In the genomic region with DNA sequence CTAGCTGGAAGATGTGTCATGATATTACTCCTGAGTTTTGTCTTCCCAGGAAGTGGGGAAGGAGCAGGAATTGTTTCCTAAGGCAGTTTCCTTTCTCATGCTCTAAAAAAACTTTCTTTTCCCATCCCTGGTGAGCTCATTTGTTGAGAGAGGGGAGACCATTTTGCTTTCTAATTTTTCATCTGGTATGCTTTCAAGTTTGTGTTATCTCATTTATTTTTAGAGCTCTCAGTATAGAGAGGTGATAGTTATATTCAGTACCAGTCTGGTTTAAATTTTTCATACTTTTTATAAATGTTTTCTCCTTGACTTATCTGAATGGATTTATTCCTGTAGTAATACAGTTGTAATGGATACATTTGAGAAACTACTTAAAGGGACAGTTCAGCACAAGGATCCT, we compare ENCODE assay signal across 20 cellular contexts.
"Had no signal": no experiment of that assay in that cellular context is flagged by ENCODE, and none has a peak within 500 bp of the region (broad histone marks: within the 10 kb centered on the region; RNA-seq: fewer than 3 reads in every experiment).

No MANE protein-coding gene starts in this region.

- H3K79me2 ChIP-seq: parathyroid adenoma had no signal

- H3K9me3 ChIP-seq: left lung, prostate gland, stomach, thoracic aorta, transverse colon had no signal

- H3K27me3 ChIP-seq: dorsolateral prefrontal cortex, left lung, stomach, transverse colon had no signal

- H3K27ac ChIP-seq: dorsolateral prefrontal cortex, left lung, parathyroid adenoma, prostate gland, stomach, transverse colon had no signal

- H2AFZ ChIP-seq: parathyroid adenoma had no signal

- H3K9ac ChIP-seq: parathyroid adenoma had no signal

- H3K36me3 ChIP-seq: prostate gland had no signal

- H3K4me1 ChIP-seq: left lung, parathyroid adenoma, prostate gland, stomach, transverse colon had no signal

- ATAC-seq: esophagus mucosa; left lung; sciatic nerve; stimulated activated naive B cell treated with anti-CD40 and anti-IgM and Interleukin-4, amounts not matched to agents 10 μg/mL and 1 μg/mL and 100 μg/mL, for 72 hours had no signal

- H3K4me3 ChIP-seq: dorsolateral prefrontal cortex, left lung, lung, prostate gland, stomach, thoracic aorta, transverse colon had no signal

- DNase-seq: cortex of kidney; dorsolateral prefrontal cortex; effector CD8-positive, alpha-beta T cell; left lung; mesenchymal stem cell; midbrain; naive B cell; occipital lobe; stimulated activated CD4-positive, alpha-beta T cell treated with anti-CD3 and anti-CD28 coated beads, Interleukin-2, amount 100 ng/mL, for 24 hours; stimulated activated CD4-positive, alpha-beta T cell treated with anti-CD3 and anti-CD28 coated beads, Interleukin-4, amount 100 ng/mL, for 4 hours; stimulated activated naive B cell treated with anti-CD40 and anti-IgM and Interleukin-4, amounts not matched to agents 10 μg/mL and 1 μg/mL and 100 μg/mL, for 72 hours; stomach; substantia nigra; transverse colon had no signal
